ENCODE assay signal across 1 cellular context in genomic region chr1:65467536-65467935, GRCh38.
TF ChIP-seq lines count a peak whose summit lies in the region.

No MANE protein-coding gene starts in this region.

TF ChIP-seq in K562, 482 proteins besides CTCF, POLR2A, EP300 and RAD21 (continued from another document and continues in another):
- TF ChIP-seq, protein P1, sequence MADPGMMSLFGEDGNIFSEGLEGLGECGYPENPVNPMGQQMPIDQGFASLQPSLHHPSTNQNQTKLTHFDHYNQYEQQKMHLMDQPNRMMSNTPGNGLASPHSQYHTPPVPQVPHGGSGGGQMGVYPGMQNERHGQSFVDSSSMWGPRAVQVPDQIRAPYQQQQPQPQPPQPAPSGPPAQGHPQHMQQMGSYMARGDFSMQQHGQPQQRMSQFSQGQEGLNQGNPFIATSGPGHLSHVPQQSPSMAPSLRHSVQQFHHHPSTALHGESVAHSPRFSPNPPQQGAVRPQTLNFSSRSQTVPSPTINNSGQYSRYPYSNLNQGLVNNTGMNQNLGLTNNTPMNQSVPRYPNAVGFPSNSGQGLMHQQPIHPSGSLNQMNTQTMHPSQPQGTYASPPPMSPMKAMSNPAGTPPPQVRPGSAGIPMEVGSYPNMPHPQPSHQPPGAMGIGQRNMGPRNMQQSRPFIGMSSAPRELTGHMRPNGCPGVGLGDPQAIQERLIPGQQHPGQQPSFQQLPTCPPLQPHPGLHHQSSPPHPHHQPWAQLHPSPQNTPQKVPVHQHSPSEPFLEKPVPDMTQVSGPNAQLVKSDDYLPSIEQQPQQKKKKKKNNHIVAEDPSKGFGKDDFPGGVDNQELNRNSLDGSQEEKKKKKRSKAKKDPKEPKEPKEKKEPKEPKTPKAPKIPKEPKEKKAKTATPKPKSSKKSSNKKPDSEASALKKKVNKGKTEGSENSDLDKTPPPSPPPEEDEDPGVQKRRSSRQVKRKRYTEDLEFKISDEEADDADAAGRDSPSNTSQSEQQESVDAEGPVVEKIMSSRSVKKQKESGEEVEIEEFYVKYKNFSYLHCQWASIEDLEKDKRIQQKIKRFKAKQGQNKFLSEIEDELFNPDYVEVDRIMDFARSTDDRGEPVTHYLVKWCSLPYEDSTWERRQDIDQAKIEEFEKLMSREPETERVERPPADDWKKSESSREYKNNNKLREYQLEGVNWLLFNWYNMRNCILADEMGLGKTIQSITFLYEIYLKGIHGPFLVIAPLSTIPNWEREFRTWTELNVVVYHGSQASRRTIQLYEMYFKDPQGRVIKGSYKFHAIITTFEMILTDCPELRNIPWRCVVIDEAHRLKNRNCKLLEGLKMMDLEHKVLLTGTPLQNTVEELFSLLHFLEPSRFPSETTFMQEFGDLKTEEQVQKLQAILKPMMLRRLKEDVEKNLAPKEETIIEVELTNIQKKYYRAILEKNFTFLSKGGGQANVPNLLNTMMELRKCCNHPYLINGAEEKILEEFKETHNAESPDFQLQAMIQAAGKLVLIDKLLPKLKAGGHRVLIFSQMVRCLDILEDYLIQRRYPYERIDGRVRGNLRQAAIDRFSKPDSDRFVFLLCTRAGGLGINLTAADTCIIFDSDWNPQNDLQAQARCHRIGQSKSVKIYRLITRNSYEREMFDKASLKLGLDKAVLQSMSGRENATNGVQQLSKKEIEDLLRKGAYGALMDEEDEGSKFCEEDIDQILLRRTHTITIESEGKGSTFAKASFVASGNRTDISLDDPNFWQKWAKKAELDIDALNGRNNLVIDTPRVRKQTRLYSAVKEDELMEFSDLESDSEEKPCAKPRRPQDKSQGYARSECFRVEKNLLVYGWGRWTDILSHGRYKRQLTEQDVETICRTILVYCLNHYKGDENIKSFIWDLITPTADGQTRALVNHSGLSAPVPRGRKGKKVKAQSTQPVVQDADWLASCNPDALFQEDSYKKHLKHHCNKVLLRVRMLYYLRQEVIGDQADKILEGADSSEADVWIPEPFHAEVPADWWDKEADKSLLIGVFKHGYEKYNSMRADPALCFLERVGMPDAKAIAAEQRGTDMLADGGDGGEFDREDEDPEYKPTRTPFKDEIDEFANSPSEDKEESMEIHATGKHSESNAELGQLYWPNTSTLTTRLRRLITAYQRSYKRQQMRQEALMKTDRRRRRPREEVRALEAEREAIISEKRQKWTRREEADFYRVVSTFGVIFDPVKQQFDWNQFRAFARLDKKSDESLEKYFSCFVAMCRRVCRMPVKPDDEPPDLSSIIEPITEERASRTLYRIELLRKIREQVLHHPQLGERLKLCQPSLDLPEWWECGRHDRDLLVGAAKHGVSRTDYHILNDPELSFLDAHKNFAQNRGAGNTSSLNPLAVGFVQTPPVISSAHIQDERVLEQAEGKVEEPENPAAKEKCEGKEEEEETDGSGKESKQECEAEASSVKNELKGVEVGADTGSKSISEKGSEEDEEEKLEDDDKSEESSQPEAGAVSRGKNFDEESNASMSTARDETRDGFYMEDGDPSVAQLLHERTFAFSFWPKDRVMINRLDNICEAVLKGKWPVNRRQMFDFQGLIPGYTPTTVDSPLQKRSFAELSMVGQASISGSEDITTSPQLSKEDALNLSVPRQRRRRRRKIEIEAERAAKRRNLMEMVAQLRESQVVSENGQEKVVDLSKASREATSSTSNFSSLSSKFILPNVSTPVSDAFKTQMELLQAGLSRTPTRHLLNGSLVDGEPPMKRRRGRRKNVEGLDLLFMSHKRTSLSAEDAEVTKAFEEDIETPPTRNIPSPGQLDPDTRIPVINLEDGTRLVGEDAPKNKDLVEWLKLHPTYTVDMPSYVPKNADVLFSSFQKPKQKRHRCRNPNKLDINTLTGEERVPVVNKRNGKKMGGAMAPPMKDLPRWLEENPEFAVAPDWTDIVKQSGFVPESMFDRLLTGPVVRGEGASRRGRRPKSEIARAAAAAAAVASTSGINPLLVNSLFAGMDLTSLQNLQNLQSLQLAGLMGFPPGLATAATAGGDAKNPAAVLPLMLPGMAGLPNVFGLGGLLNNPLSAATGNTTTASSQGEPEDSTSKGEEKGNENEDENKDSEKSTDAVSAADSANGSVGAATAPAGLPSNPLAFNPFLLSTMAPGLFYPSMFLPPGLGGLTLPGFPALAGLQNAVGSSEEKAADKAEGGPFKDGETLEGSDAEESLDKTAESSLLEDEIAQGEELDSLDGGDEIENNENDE (IDR thresholded peaks at IDR 0.05; ENCODE audit: low read depth, low read length) = no peak
- TF ChIP-seq, protein P2, sequence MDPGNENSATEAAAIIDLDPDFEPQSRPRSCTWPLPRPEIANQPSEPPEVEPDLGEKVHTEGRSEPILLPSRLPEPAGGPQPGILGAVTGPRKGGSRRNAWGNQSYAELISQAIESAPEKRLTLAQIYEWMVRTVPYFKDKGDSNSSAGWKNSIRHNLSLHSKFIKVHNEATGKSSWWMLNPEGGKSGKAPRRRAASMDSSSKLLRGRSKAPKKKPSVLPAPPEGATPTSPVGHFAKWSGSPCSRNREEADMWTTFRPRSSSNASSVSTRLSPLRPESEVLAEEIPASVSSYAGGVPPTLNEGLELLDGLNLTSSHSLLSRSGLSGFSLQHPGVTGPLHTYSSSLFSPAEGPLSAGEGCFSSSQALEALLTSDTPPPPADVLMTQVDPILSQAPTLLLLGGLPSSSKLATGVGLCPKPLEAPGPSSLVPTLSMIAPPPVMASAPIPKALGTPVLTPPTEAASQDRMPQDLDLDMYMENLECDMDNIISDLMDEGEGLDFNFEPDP (CRISPR knock-in tag; IDR thresholded peaks at IDR 0.05) = no peak
- no peak for TF ChIP-seq SLC30A9 (CRISPR knock-in tag; IDR thresholded peaks at IDR 0.05)
- peak; percentile 64; the same call in 1 of the 2 replicates for TF ChIP-seq ZNF431 (CRISPR knock-in tag; IDR thresholded peaks at IDR 0.05)
- TF ChIP-seq, protein P3, sequence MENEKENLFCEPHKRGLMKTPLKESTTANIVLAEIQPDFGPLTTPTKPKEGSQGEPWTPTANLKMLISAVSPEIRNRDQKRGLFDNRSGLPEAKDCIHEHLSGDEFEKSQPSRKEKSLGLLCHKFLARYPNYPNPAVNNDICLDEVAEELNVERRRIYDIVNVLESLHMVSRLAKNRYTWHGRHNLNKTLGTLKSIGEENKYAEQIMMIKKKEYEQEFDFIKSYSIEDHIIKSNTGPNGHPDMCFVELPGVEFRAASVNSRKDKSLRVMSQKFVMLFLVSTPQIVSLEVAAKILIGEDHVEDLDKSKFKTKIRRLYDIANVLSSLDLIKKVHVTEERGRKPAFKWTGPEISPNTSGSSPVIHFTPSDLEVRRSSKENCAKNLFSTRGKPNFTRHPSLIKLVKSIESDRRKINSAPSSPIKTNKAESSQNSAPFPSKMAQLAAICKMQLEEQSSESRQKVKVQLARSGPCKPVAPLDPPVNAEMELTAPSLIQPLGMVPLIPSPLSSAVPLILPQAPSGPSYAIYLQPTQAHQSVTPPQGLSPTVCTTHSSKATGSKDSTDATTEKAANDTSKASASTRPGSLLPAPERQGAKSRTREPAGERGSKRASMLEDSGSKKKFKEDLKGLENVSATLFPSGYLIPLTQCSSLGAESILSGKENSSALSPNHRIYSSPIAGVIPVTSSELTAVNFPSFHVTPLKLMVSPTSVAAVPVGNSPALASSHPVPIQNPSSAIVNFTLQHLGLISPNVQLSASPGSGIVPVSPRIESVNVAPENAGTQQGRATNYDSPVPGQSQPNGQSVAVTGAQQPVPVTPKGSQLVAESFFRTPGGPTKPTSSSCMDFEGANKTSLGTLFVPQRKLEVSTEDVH (IDR thresholded peaks at IDR 0.05; ENCODE audit: low read depth, partially characterized antibody) = no peak
- no peak for TF ChIP-seq JUND (IDR thresholded peaks at IDR 0.05; ENCODE audit: borderline replicate concordance, low read depth, low read length)
- TF ChIP-seq JUND (tag; IDR thresholded peaks at IDR 0.05; ENCODE audit: borderline replicate concordance, low read depth, low read length) = no peak; the same call in 2 of the 3 replicates
- no peak for TF ChIP-seq RBM14 (IDR thresholded peaks at IDR 0.05; ENCODE audit: borderline replicate concordance, insufficient read depth, low read depth, low read length)
- TF ChIP-seq SOX6 (IDR thresholded peaks at IDR 0.05) = peak; percentile 79
- TF ChIP-seq POLR2H (tag; IDR thresholded peaks at IDR 0.05; ENCODE audit: low read depth) = no peak
- no peak for TF ChIP-seq CHAMP1 (IDR thresholded peaks at IDR 0.05)
- peak; percentile 45; the same call in 1 of the 2 replicates for TF ChIP-seq L3MBTL2 (IDR thresholded peaks at IDR 0.05)
- TF ChIP-seq ZNF347 (CRISPR knock-in tag; IDR thresholded peaks at IDR 0.05; ENCODE audit: low read depth) = no peak
- TF ChIP-seq FOXA1 (IDR thresholded peaks at IDR 0.05; ENCODE audit: borderline replicate concordance) = 0 out of 2 replicates have a peak, but pooled peaks have one; percentile 19
- no peak for TF ChIP-seq RBM39 (optimal IDR thresholded peaks at IDR 0.05; ENCODE audit: low read depth, low read length)
- no peak for TF ChIP-seq MAFG (tag; conservative IDR thresholded peaks at IDR 0.05)
- peak; percentile 73 for TF ChIP-seq NR2C1 (IDR thresholded peaks at IDR 0.05)
- TF ChIP-seq NR2C1 (tag; IDR thresholded peaks at IDR 0.05) = peak; percentile 79
- TF ChIP-seq ZNF717 (CRISPR knock-in tag; IDR thresholded peaks at IDR 0.05) = no peak
- peak; percentile 73; the same call in 1 of the 2 replicates for TF ChIP-seq CTBP1 (IDR thresholded peaks at IDR 0.05; ENCODE audit: borderline replicate concordance)
- TF ChIP-seq TFAM (CRISPR knock-in tag; conservative IDR thresholded peaks at IDR 0.05) = no peak
- TF ChIP-seq ZNF282 (CRISPR knock-in tag; IDR thresholded peaks at IDR 0.05) = no peak
- TF ChIP-seq ZBTB7A (IDR thresholded peaks at IDR 0.05; ENCODE audit: borderline replicate concordance, control insufficient read depth, low read depth, low read length) = peak; percentile 44; the same call in 1 of the 2 replicates
- peak; percentile 45 for TF ChIP-seq MEIS2 (IDR thresholded peaks at IDR 0.05; ENCODE audit: partially characterized antibody)
- peak in 1 of 2 experiments; percentile 36 for TF ChIP-seq E2F6 (IDR thresholded peaks at IDR 0.05; ENCODE audit: borderline replicate concordance in 1 of 2, extremely low read depth in 1 of 2, insufficient read depth in 1 of 2, insufficient read length in 1 of 2, low read depth in 1 of 2, low read length in 1 of 2, poor library complexity in 1 of 2, severe bottlenecking in 1 of 2)
- no peak; the same call in 1 of the 2 replicates for TF ChIP-seq SMC3 (conservative IDR thresholded peaks at IDR 0.05; ENCODE audit: insufficient read depth, low read depth, low read length)
- TF ChIP-seq, protein P4, sequence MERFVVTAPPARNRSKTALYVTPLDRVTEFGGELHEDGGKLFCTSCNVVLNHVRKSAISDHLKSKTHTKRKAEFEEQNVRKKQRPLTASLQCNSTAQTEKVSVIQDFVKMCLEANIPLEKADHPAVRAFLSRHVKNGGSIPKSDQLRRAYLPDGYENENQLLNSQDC (CRISPR knock-in tag; IDR thresholded peaks at IDR 0.05) = no peak
- TF ChIP-seq, protein P5, sequence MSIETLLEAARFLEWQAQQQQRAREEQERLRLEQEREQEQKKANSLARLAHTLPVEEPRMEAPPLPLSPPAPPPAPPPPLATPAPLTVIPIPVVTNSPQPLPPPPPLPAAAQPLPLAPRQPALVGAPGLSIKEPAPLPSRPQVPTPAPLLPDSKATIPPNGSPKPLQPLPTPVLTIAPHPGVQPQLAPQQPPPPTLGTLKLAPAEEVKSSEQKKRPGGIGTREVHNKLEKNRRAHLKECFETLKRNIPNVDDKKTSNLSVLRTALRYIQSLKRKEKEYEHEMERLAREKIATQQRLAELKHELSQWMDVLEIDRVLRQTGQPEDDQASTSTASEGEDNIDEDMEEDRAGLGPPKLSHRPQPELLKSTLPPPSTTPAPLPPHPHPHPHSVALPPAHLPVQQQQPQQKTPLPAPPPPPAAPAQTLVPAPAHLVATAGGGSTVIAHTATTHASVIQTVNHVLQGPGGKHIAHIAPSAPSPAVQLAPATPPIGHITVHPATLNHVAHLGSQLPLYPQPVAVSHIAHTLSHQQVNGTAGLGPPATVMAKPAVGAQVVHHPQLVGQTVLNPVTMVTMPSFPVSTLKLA (conservative IDR thresholded peaks at IDR 0.05) = peak; percentile 55 to 77; a peak in 3 of 4 replicates
- no peak for TF ChIP-seq RBM17 (IDR thresholded peaks at IDR 0.05; ENCODE audit: borderline replicate concordance, low read depth, low read length)
- no peak for TF ChIP-seq GTF2F1 (IDR thresholded peaks at IDR 0.05; ENCODE audit: low read depth, low read length)
- no peak for TF ChIP-seq PHF20 (IDR thresholded peaks at IDR 0.05; ENCODE audit: partially characterized antibody)
- TF ChIP-seq MBD2 (IDR thresholded peaks at IDR 0.05; ENCODE audit: borderline replicate concordance, low read depth) = no peak
- TF ChIP-seq PHB2 (IDR thresholded peaks at IDR 0.05; ENCODE audit: low read depth) = no peak
- TF ChIP-seq, protein P6, sequence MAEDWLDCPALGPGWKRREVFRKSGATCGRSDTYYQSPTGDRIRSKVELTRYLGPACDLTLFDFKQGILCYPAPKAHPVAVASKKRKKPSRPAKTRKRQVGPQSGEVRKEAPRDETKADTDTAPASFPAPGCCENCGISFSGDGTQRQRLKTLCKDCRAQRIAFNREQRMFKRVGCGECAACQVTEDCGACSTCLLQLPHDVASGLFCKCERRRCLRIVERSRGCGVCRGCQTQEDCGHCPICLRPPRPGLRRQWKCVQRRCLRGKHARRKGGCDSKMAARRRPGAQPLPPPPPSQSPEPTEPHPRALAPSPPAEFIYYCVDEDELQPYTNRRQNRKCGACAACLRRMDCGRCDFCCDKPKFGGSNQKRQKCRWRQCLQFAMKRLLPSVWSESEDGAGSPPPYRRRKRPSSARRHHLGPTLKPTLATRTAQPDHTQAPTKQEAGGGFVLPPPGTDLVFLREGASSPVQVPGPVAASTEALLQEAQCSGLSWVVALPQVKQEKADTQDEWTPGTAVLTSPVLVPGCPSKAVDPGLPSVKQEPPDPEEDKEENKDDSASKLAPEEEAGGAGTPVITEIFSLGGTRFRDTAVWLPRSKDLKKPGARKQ (CRISPR knock-in tag; IDR thresholded peaks at IDR 0.05) = no peak
- no peak for TF ChIP-seq GABPB1 (CRISPR knock-in tag; IDR thresholded peaks at IDR 0.05)
- peak; percentile 36; the same call in 1 of the 2 replicates for TF ChIP-seq CBFA2T3 (IDR thresholded peaks at IDR 0.05)
